Comparison of ENCODE assay signal across 1 cellular context in the genomic region with DNA sequence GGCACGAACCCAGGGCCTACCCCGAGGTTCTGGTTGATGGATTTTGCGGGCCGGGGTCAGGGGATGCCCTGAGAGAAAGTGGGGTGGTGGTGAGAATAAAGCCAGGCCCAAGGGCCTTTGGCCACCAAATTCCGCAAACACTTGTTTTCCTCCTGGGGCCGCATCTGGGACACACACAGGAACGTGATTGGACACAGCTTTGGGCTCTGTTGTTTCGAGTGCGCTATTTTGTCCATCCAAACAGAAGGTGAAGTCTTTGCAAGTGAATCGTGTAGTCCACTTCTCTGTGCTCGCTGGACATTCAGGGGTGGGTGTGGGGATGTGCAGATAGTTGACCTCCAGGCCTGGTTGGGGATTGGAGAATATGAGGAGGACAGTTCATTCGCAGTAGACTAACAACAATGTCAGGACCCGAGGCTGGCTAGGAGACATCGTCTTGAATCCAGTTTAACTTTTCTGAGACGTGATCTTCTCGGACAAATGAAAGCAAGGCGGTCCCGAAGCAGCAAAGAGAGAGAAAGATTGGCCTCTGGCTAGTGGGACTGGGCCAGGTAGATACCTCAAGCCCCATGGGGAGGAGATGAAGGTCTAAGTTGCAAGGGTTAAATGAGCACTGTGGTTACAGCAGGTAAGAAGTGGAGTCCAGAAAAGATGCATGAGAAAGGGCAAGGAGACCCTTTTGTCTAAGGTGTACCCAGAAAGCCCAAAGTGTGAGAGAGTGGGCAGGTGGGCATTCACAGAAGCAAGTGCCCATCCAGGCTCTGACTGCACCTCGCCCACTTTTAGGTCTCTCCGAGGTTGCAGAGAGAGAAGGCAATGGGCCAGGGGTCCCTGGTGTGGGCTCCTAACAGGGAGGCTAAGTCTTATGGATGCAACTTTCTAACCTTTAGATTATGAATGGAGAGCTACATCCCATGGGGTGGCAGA.
A peak's percentile ranks its signal among the peaks of the same experiment; 100 is the strongest.
TF ChIP-seq lines count a peak whose summit lies in the region.

No MANE protein-coding gene starts in this region.

TF ChIP-seq in H1, 55 proteins besides CTCF, POLR2A, EP300 and RAD21:
- TF ChIP-seq SIX5 (IDR thresholded peaks at IDR 0.05; ENCODE audit: low read depth, low read length) (no peak), ASH2L (IDR thresholded peaks at IDR 0.05; ENCODE audit: low read length) (peak; percentile 46)
